In genomic region chr2:55168221-55169154, GRCh38 we compare ENCODE assay signal across 8 cellular contexts.
A peak's percentile ranks its signal among the peaks of the same experiment; 100 is the strongest.
DNase-seq lines count a peak whose midpoint lies in the region; ATAC-seq, FAIRE-seq and TF ChIP-seq lines count a peak whose summit lies in the region.

No MANE protein-coding gene starts in this region.

- no peaks in the 10 kb centered on the region for H3K9me3 ChIP-seq in AG04450 (ENCODE audit: control insufficient read depth, insufficient read depth, low read length)

- no peaks in the 10 kb centered on the region for H3K36me3 ChIP-seq in bronchial epithelial cell (ENCODE audit: control insufficient read depth, insufficient read depth, low read length)

- no peak for ATAC-seq in GM18517 (IDR thresholded peaks at IDR 0.05; ENCODE audit: unreplicated experiment)

- TF ChIP-seq CTCF in AG04450 (IDR thresholded peaks at IDR 0.05; ENCODE audit: low read depth, low read length) (peak; percentile 73), GM10266 (IDR thresholded peaks at IDR 0.05; ENCODE audit: control insufficient read depth, insufficient read depth, low read depth, missing control alignments) (peak; percentile 67), LNCaP clone FGC (IDR thresholded peaks at IDR 0.05; ENCODE audit: control insufficient read depth, extremely low read depth, insufficient read depth) (peak; percentile 50), bronchial epithelial cell (IDR thresholded peaks at IDR 0.05; ENCODE audit: insufficient read depth, low read length, severe bottlenecking) (peak; percentile 60)

- POLR2A ChIA-PET in AG04450 (lab: Yijun Ruan, JAX), result interaction anchor here (0.9 to 9.0 kb wide), 5 partner anchors 48 to 119 kb away, joined by 3 to 79 read pairs (median 3); partner anchors contain the start of gene RTN4

- CTCF ChIA-PET in AG04450 (lab: Charles Lee), result interaction anchor here (0.6 to 4.3 kb wide), 49 partner anchors 9 to 1060 kb away, joined by 3 to 60 read pairs (median 4); partner anchors contain the start of gene RTN4

- no peak overlapping the region for H3K4me3 ChIP-seq in AG04450 (ENCODE audit: low read depth, low read length)
- H3K4me3 ChIP-seq in LNCaP clone FGC (ENCODE audit: low read depth, low read length), result no peak overlapping the region
- no peak overlapping the region for H3K4me3 ChIP-seq in bronchial epithelial cell (ENCODE audit: low read depth, low read length)

- DNase-seq in AG04450 (ENCODE audit: low read depth, low spot score), result no peak
- DNase-seq in GM10266 (ENCODE audit: extremely low spot score), result peak; percentile 32
- no peak for DNase-seq in LNCaP clone FGC (ENCODE audit: low read depth)
- DNase-seq in RPMI8226, result peak; percentile 56
- peak; percentile 67 for DNase-seq in bronchial epithelial cell (ENCODE audit: low read depth)
- DNase-seq in kidney glomerular epithelial cell (lab: John Stamatoyannopoulos, UW), result peak; percentile 79
- DNase-seq in stimulated activated CD4-positive, alpha-beta T cell treated with anti-CD3 and anti-CD28 coated beads, Interleukin-4, amount 100 ng/mL, for 1 hour, result peak; percentile 13

- H3K27ac ChIP-seq in AG04450 (ENCODE audit: low read depth, low read length), result peak overlapping the region; percentile 72

- no peak for FAIRE-seq in bronchial epithelial cell (lab: Jason Lieb, UNC)

- H3K27me3 ChIP-seq in AG04450 (ENCODE audit: control insufficient read depth, insufficient read depth, low read length), result no peaks in the 10 kb centered on the region
- no peaks in the 10 kb centered on the region for H3K27me3 ChIP-seq in bronchial epithelial cell (ENCODE audit: control insufficient read depth, insufficient read depth, low read length)

Comparison
In these comparisons a context has a peak if more than half of its experiments do, and no peak if none do; other contexts are left out.
1. DNase-seq: peak in GM10266 (single experiment), RPMI8226 (single experiment), bronchial epithelial cell (single experiment), kidney glomerular epithelial cell (single experiment) and stimulated activated CD4-positive, alpha-beta T cell treated with anti-CD3 and anti-CD28 coated beads, Interleukin-4, amount 100 ng/mL, for 1 hour (single experiment); none in AG04450 (single experiment) and LNCaP clone FGC (single experiment).
2. Peak in every context shown above with its lines, with median percentiles within 50 percentile points of each other: CTCF ChIP-seq.